Comparison of ENCODE assay signal across 1 cellular context in genomic region chr1:59333626-59334277, GRCh38.
TF ChIP-seq lines count a peak whose summit lies in the region.

No MANE protein-coding gene starts in this region.

TF ChIP-seq in GM12878, 131 proteins besides CTCF, POLR2A, EP300 and RAD21 (continued from another document):
- TF ChIP-seq ESRRA (IDR thresholded peaks at IDR 0.05; ENCODE audit: low read length) = no peak
- no peak for TF ChIP-seq SPI1 (IDR thresholded peaks at IDR 0.05; ENCODE audit: borderline replicate concordance, insufficient read depth, low read depth, low read length)
- TF ChIP-seq ETV6 (conservative IDR thresholded peaks at IDR 0.05 in 1 of 2, IDR thresholded peaks at IDR 0.05 in 1 of 2; ENCODE audit: borderline replicate concordance in 1 of 2, low read depth in 1 of 2) = no peak
- TF ChIP-seq CHD4 (IDR thresholded peaks at IDR 0.05) = no peak
- TF ChIP-seq MEF2A (IDR thresholded peaks at IDR 0.05; ENCODE audit: insufficient read depth, low read depth, low read length) = no peak
- TF ChIP-seq POLR2AphosphoS2 (IDR thresholded peaks at IDR 0.05; ENCODE audit: low read depth, low read length) = no peak
- TF ChIP-seq ZNF384 (IDR thresholded peaks at IDR 0.05; ENCODE audit: borderline replicate concordance, low read depth, low read length) = no peak
